Comparison of ENCODE assay signal across 8 cellular contexts in genomic region chr10:90911133-90912048, GRCh38. TPM values are rescaled to one million over a fixed set of nuclear protein-coding genes. Genes with fewer than 3 reads are reported as not detected.
DNase-seq lines count a peak whose midpoint lies in the region; ATAC-seq and TF ChIP-seq lines count a peak whose summit lies in the region.
"Not testable (repeated sequence)": the region's sequence is repeated elsewhere in the genome, so short reads cannot be mapped to it uniquely, and the experiment has no call there.

No MANE protein-coding gene starts in this region.

- H3K4me1 ChIP-seq in upper lobe of right lung: not testable (repeated sequence)

- intact Hi-C loops in upper lobe of right lung (cut with DNase I): not testable (repeated sequence)

- not testable (repeated sequence) for H3K27ac ChIP-seq in upper lobe of right lung

- H3K4me3 ChIP-seq in GM12864 (ENCODE audit: low read depth, low read length); foreskin fibroblast (ENCODE audit: low read depth in 1 of 2, low read length in 2 of 2); upper lobe of right lung: not testable (repeated sequence)

- DNase-seq in GM12864 (ENCODE audit: low read depth) (peak; percentile 68), NCI-H1092 treated with DMSO at 0.1 percent for 48 hours (lab: John Stamatoyannopoulos, UW) (peak; percentile 45), SK-N-DZ (ENCODE audit: low spot score) (peak; percentile 74), activated gamma-delta T cell treated with Interleukin-2 at 50 U/mL for 16 hours (peak; percentile 33), foreskin fibroblast (peak; percentile 70 to 88), occipital lobe (lab: John Stamatoyannopoulos, UW) (peak; percentile 40)
- not testable (repeated sequence) for DNase-seq in upper lobe of right lung

- H3K9me3 ChIP-seq in upper lobe of right lung: not testable (repeated sequence)

- H3K36me3 ChIP-seq in upper lobe of right lung: not testable (repeated sequence)

- ATAC-seq in HG02588 (IDR thresholded peaks at IDR 0.05; ENCODE audit: unreplicated experiment): peak; percentile 76
- peak; percentile 91 for ATAC-seq in upper lobe of right lung

- TF ChIP-seq CTCF in GM12864 (IDR thresholded peaks at IDR 0.05; ENCODE audit: low read depth, low read length, missing control alignments) (peak; percentile 80), foreskin fibroblast (IDR thresholded peaks at IDR 0.05; ENCODE audit: low read depth, low read length) (peak; percentile 71), upper lobe of right lung (IDR thresholded peaks at IDR 0.05) (peak; percentile 90)

- not testable (repeated sequence) for H3K27me3 ChIP-seq in upper lobe of right lung

RNA-seq across cellular contexts. Expression of gene ANKRD1, which starts 9.5 kb away (rescaled TPM):
- polyA plus RNA-seq in SK-N-DZ (2014; cell fraction: cytosol; rRNA removed): not detected in 2 replicates
- polyA plus RNA-seq in SK-N-DZ (2014; cell fraction: nucleus; rRNA removed): not detected in 2 replicates
- total RNA-seq in occipital lobe (not detected), upper lobe of right lung (156 TPM)

RNA-seq across cellular contexts. Expression of gene RPP30, which starts 39.6 kb away (rescaled TPM):
- polyA plus RNA-seq in SK-N-DZ (2014; cell fraction: cytosol; rRNA removed): 87.9 and 96.2 TPM in 2 replicates
- polyA plus RNA-seq in SK-N-DZ (2014; cell fraction: nucleus; rRNA removed): 89.0 and 92.9 TPM in 2 replicates
- 85.6 TPM for total RNA-seq in occipital lobe
- total RNA-seq in upper lobe of right lung: 26.1 TPM

RNA-seq across cellular contexts. Expression of gene HTR7, which starts 53.6 kb away (rescaled TPM):
- polyA plus RNA-seq in SK-N-DZ (2014; cell fraction: cytosol; rRNA removed): 0.26 and 0.62 TPM in 2 replicates
- 0.11 TPM in 1 of 2 replicates, not detected in the other for polyA plus RNA-seq in SK-N-DZ (2014; cell fraction: nucleus; rRNA removed)
- 8.0 TPM for total RNA-seq in occipital lobe
- total RNA-seq in upper lobe of right lung: 0.64 TPM

Comparison
In these comparisons a context has a peak if more than half of its experiments do, and no peak if none do; other contexts are left out.
1. RNA of gene ANKRD1, which starts 9.5 kb away (total RNA-seq): 156 TPM in upper lobe of right lung (single experiment); not detected in occipital lobe (single experiment); every median in the first group is over 100 times any median in the second.
2. Peak in every context shown above with its lines, with median percentiles within 50 percentile points of each other: CTCF ChIP-seq.